ENCODE assay signal across 9 cellular contexts in the genomic region with DNA sequence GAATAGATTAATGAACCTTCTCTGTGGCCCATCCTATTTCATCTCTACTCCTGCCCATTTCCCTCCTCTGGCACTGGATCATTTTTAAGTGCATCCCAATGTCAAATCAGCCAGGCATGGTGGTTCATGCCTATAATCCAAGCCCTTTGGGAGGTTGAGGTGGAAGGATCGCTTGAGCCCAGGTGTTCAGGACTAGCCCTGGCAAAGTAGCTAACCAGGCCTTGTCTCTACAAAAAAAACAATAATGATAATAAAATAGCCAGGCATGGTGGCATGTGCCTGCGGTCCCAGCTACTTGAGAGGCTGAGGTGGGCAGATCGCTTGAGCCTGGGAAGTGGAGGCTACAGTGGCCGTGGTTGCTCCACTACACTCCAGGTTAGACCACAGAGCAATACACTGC.
"Had no signal": no experiment of that assay in that cellular context is flagged by ENCODE, and none has a peak within 500 bp of the region (broad histone marks: within the 10 kb centered on the region; RNA-seq: fewer than 3 reads in every experiment).

No MANE protein-coding gene starts in this region.

- H3K79me2 ChIP-seq: parathyroid adenoma had no signal

- ATAC-seq: naive thymus-derived CD4-positive, alpha-beta T cell had no signal

- H2AFZ ChIP-seq: parathyroid adenoma had no signal

- DNase-seq: activated CD4-positive, alpha-beta T cell treated with anti-CD3 and anti-CD28 coated beads, Interleukin-2, amount 10 ng/mL, durations not matched to agents 7 days and 5 days; activated CD4-positive, CD25-positive, alpha-beta regulatory T cell; activated naive CD4-positive, alpha-beta T cell treated with Interleukin-2 at 50 U/mL for 16 hours; aorta; effector memory CD4-positive, alpha-beta T cell; naive thymus-derived CD4-positive, alpha-beta T cell; stimulated activated CD4-positive, alpha-beta T cell treated with anti-CD3 and anti-CD28 coated beads, Interleukin-4, amount 100 ng/mL, for 24 hours had no signal

- H3K4me1 ChIP-seq: parathyroid adenoma had no signal

- H3K27ac ChIP-seq: parathyroid adenoma, skin epidermis had no signal

- H3K9ac ChIP-seq: parathyroid adenoma had no signal

- H3K4me3 ChIP-seq: skin epidermis had no signal
